Comparison of ENCODE assay signal across 13 cellular contexts in the genomic region with DNA sequence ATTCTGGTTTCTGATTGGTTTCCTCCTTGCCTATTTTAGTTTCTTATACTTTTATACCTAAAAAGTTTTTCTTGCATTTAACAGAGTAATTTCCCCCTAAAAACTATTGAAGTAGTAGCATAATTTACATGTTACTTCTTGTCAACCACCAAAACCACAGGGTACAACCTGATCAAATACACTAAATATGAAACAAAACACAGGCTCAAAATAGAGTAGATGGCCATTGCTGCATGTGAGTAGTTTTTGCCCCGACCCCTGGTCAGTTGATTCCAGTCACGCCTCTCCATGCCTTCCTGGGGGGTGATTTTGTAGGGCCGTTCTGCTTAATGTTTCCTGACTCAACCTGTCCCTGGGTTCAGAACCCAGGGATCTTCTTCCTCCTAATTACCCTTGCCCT.
DNase-seq lines count a peak whose midpoint lies in the region; ATAC-seq, FAIRE-seq and TF ChIP-seq lines count a peak whose summit lies in the region.
"Had no signal": no experiment of that assay in that cellular context is flagged by ENCODE, and none has a peak within 500 bp of the region (broad histone marks: within the 10 kb centered on the region; RNA-seq: fewer than 3 reads in every experiment).

No MANE protein-coding gene starts in this region.

- TF ChIP-seq POLR2A in K562 (conservative IDR thresholded peaks at IDR 0.05) (no peak), upper lobe of left lung (IDR thresholded peaks at IDR 0.05) (no peak)

- no peak for TF ChIP-seq RAD21 in K562 (CRISPR knock-in tag; conservative IDR thresholded peaks at IDR 0.05 in 1 of 2, IDR thresholded peaks at IDR 0.05 in 1 of 2)

- H3K36me3 ChIP-seq in K562 (ENCODE audit: control insufficient read depth, insufficient read depth, low read length) (no peaks in the 10 kb centered on the region), upper lobe of left lung (no peaks in the 10 kb centered on the region)
- H3K36me3 ChIP-seq: tibial artery had no signal

- CTCF ChIA-PET in K562 (lab: Yijun Ruan, JAX; ENCODE audit: low intra/inter-chr PET ratio) = no interaction called here

- H3K27ac ChIP-seq in K562 (ENCODE audit: extremely low read depth, low read depth, low read length) (peak overlapping the region; percentile 56; the same call in 1 of the 3 replicates), upper lobe of left lung (no peak overlapping the region)

- H3K4me1 ChIP-seq in K562 (replicated peaks in 1 of 2; ENCODE audit: control insufficient read depth in 2 of 2, insufficient read depth in 2 of 2, low read length in 2 of 2) (peaks cover 0 to 2% of the 10 kb centered on the region in 2 experiments; a peak in 2 of 5 replicates), upper lobe of left lung (peaks cover 0 to 4% (median under 1%) of the 10 kb centered on the region in 4 donors)

- H3K9me1 ChIP-seq in K562 (ENCODE audit: control insufficient read depth, insufficient read depth, low read length) = no peaks in the 10 kb centered on the region

- WGBS in K562 (ENCODE audit: insufficient coverage, low coverage, missing lambda C conversion rate) = 0% methylated on average over 3 of the region's 3 CpGs
- WGBS in upper lobe of left lung, 2 donors = 77 to 82% methylated on average over 3 of the region's 3 CpGs

- H4K20me1 ChIP-seq in K562 (replicated peaks; ENCODE audit: control insufficient read depth, insufficient read depth, low read length) = no peaks in the 10 kb centered on the region

- H3K27me3 ChIP-seq in K562 (ENCODE audit: control insufficient read depth in 2 of 2, insufficient read depth in 2 of 2, low read length in 2 of 2) = no peaks in the 10 kb centered on the region
- H3K27me3 ChIP-seq in upper lobe of left lung = no peaks in the 10 kb centered on the region
- H3K27me3 ChIP-seq: tibial artery had no signal

- POLR2A ChIA-PET in K562 (lab: Yijun Ruan, JAX) = no interaction called here

- intact Hi-C loops in K562 (cut with micrococcal nuclease) = loop anchor here (5.0 kb wide), 1 partner anchor 101 kb away; the partner anchor contains the start of gene TLE4

- H3K9ac ChIP-seq in K562 (ENCODE audit: insufficient read depth in 1 of 2, low read depth in 2 of 2, low read length in 2 of 2) = no peak overlapping the region; a peak in 2 of 4 replicates

- TF ChIP-seq EP300 in K562 (IDR thresholded peaks at IDR 0.05; ENCODE audit: low read length) (no peak), upper lobe of left lung (IDR thresholded peaks at IDR 0.05) (no peak)

- BruUV-seq in K562 (replicated peaks; lab: Mats Ljungman, UMichigan) = no TSS peak

- H3K9me3 ChIP-seq in K562 (replicated peaks; ENCODE audit: control insufficient read depth, insufficient read depth, low read depth, low read length) (no peaks in the 10 kb centered on the region), upper lobe of left lung (no peaks in the 10 kb centered on the region)
- H3K9me3 ChIP-seq: tibial artery had no signal

- H3K79me2 ChIP-seq in K562 (ENCODE audit: control insufficient read depth, insufficient read depth, low read length) = no peaks in the 10 kb centered on the region

- H3K4me2 ChIP-seq in K562 (ENCODE audit: insufficient read depth, low read length) = no peak overlapping the region

- peak overlapping the region; percentile 63; the same call in 1 of the 2 replicates for H2AFZ ChIP-seq in K562 (ENCODE audit: low read depth, low read length)

- TF ChIP-seq CTCF in K562 (IDR thresholded peaks at IDR 0.05 in 2 of 3, conservative IDR thresholded peaks at IDR 0.05 in 1 of 3; ENCODE audit: insufficient read depth in 2 of 3, low read depth in 1 of 3, low read length in 3 of 3) (no peak), upper lobe of left lung (IDR thresholded peaks at IDR 0.05) (no peak)

- ATAC-seq in GM18502 (IDR thresholded peaks at IDR 0.05; ENCODE audit: poor library complexity, unreplicated experiment) = peak; percentile 82
- ATAC-seq in GM21447 (IDR thresholded peaks at IDR 0.05; ENCODE audit: unreplicated experiment) = peak; percentile 80
- peak; percentile 82 for ATAC-seq in HG03066 (IDR thresholded peaks at IDR 0.05; ENCODE audit: low read depth, unreplicated experiment)
- ATAC-seq in K562 = peak; percentile 37; the same call in 2 of the 3 replicates
- no peak for ATAC-seq in upper lobe of left lung (ENCODE audit: low FRiP score in 2 of 2)
- ATAC-seq: Right ventricle myocardium inferior had no signal

- H3K4me3 ChIP-seq in K562 = no peak overlapping the region
- no peak overlapping the region for H3K4me3 ChIP-seq in upper lobe of left lung
- H3K4me3 ChIP-seq: tibial artery had no signal

- no peak for FAIRE-seq in K562 (lab: Jason Lieb, UNC)

- peak in 1 of 4 experiments; percentile 5 for DNase-seq in K562 (ENCODE audit: extremely low read depth in 1 of 4, low spot score in 3 of 4)
- DNase-seq in NCI-H510A treated with DMSO at 0.1 percent for 48 hours (lab: John Stamatoyannopoulos, UW) = no peak
- DNase-seq in HCEC 1CT = no peak
- DNase-seq in upper lobe of left lung = no peak
- DNase-seq in SW 1271 (lab: John Stamatoyannopoulos, UW) = no peak
- DNase-seq: activated CD4-positive, CD25-positive, alpha-beta regulatory T cell; activated effector memory CD4-positive, alpha-beta T cell treated with anti-CD3 and anti-CD28 coated beads, Interleukin-2, amount 50 U/mL, for 16 hours; H9; tibial artery had no signal

- in situ Hi-C loops in K562 (cut with MboI) = no loop called here

TF ChIP-seq in K562, 482 proteins besides CTCF, POLR2A, EP300 and RAD21 (continues in another document):
- TF ChIP-seq ESRRB (CRISPR knock-in tag; IDR thresholded peaks at IDR 0.05; ENCODE audit: borderline replicate concordance) = no peak
- no peak for TF ChIP-seq SRF (CRISPR knock-in tag; IDR thresholded peaks at IDR 0.05)
- TF ChIP-seq SAP30 (IDR thresholded peaks at IDR 0.05; ENCODE audit: borderline replicate concordance, insufficient read depth, low read depth, low read length, poor library complexity, severe bottlenecking) = no peak
- TF ChIP-seq, protein P1, sequence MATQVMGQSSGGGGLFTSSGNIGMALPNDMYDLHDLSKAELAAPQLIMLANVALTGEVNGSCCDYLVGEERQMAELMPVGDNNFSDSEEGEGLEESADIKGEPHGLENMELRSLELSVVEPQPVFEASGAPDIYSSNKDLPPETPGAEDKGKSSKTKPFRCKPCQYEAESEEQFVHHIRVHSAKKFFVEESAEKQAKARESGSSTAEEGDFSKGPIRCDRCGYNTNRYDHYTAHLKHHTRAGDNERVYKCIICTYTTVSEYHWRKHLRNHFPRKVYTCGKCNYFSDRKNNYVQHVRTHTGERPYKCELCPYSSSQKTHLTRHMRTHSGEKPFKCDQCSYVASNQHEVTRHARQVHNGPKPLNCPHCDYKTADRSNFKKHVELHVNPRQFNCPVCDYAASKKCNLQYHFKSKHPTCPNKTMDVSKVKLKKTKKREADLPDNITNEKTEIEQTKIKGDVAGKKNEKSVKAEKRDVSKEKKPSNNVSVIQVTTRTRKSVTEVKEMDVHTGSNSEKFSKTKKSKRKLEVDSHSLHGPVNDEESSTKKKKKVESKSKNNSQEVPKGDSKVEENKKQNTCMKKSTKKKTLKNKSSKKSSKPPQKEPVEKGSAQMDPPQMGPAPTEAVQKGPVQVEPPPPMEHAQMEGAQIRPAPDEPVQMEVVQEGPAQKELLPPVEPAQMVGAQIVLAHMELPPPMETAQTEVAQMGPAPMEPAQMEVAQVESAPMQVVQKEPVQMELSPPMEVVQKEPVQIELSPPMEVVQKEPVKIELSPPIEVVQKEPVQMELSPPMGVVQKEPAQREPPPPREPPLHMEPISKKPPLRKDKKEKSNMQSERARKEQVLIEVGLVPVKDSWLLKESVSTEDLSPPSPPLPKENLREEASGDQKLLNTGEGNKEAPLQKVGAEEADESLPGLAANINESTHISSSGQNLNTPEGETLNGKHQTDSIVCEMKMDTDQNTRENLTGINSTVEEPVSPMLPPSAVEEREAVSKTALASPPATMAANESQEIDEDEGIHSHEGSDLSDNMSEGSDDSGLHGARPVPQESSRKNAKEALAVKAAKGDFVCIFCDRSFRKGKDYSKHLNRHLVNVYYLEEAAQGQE (CRISPR knock-in tag; IDR thresholded peaks at IDR 0.05; ENCODE audit: low read depth) = no peak
- TF ChIP-seq PRMT5 (CRISPR knock-in tag; IDR thresholded peaks at IDR 0.05) = no peak
- no peak for TF ChIP-seq PRPF4 (IDR thresholded peaks at IDR 0.05; ENCODE audit: insufficient read depth, low read depth, low read length, poor library complexity, severe bottlenecking)
- TF ChIP-seq, protein P2, sequence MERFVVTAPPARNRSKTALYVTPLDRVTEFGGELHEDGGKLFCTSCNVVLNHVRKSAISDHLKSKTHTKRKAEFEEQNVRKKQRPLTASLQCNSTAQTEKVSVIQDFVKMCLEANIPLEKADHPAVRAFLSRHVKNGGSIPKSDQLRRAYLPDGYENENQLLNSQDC (CRISPR knock-in tag; IDR thresholded peaks at IDR 0.05) = no peak
- TF ChIP-seq E2F4 (CRISPR knock-in tag; IDR thresholded peaks at IDR 0.05; ENCODE audit: low read depth) = no peak
- no peak for TF ChIP-seq NCOA2 (IDR thresholded peaks at IDR 0.05; ENCODE audit: partially characterized antibody in 2 of 2)
- TF ChIP-seq GTF2F1 (IDR thresholded peaks at IDR 0.05; ENCODE audit: low read depth, low read length) = no peak
- no peak for TF ChIP-seq NFE2L1 (tag; IDR thresholded peaks at IDR 0.05; ENCODE audit: borderline replicate concordance, low read depth)

Comparison
In these comparisons a context has a peak if more than half of its experiments do, and no peak if none do; other contexts are left out.
1. ATAC-seq: peak in GM18502 (single experiment), GM21447 (single experiment), HG03066 (single experiment) and K562 (single experiment); none in upper lobe of left lung (0 of 2).